ENCODE assay signal across 16 cellular contexts in the genomic region with DNA sequence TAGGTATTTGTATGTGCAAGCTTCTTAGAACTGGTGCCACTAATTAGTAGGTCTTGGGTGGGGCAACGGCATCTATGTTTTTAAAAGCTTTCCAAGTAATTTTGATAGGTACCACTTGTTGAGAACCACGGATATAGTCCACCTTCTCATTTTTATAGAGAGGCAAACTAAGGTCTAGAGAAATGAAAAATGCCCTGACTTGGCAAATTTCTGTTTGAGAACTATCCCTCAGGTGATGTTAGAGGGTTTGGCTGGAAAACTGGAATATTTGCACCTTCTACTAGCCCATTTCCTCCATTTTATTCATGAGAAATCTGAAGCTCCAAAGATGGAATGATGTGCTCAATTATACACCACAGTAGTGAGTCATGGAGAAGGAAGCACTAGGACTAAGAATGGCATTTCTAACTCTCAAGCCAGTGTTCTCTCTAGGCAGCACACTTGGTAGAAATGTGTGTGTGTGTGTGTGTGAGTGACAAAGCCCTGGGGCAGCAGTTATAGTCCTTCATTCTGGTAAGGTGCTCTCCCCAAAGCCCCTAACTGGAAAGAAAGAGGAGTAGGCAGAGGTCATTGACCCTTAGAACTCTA. TPM values are rescaled to one million over a fixed set of nuclear protein-coding genes. Genes with fewer than 3 reads are reported as not detected.
DNase-seq lines count a peak whose midpoint lies in the region; ATAC-seq and TF ChIP-seq lines count a peak whose summit lies in the region.
"Had no signal": no experiment of that assay in that cellular context is flagged by ENCODE, and none has a peak within 500 bp of the region (broad histone marks: within the 10 kb centered on the region; RNA-seq: fewer than 3 reads in every experiment).

No MANE protein-coding gene starts in this region.

- H2BK20ac ChIP-seq in IMR-90 (ENCODE audit: low read depth, low read length): no peak overlapping the region

- no peak overlapping the region for H3K18ac ChIP-seq in IMR-90 (ENCODE audit: low read depth, low read length)

- H3K4me1 Mint-ChIP-seq in CD4-positive, alpha-beta memory T cell: peaks cover 12 to 22% (median 18%) of the 10 kb centered on the region in 4 donors
- peaks cover 53% of the 10 kb centered on the region for H3K4me1 Mint-ChIP-seq in dendritic cell treated with granulocyte-macrophage colony-stimulating factor and Interleukin-4, amounts not matched to agents 40 ng/mL and 50 ng/mL, for 4 days (ENCODE audit: low read depth)
- peaks cover 33% of the 10 kb centered on the region for H3K4me1 Mint-ChIP-seq in nephron
- H3K4me1 Mint-ChIP-seq in stimulated activated naive B cell treated with anti-CD40 and anti-IgM and Interleukin-4, amounts not matched to agents 10 μg/mL and 1 μg/mL and 100 μg/mL, for 72 hours: peaks cover 15 to 21% of the 10 kb centered on the region in 2 donors

- peaks cover 15% of the 10 kb centered on the region for H3K4me1 ChIP-seq in CD4-positive, alpha-beta memory T cell (ENCODE audit: insufficient read depth, low read length)
- peaks cover 3% of the 10 kb centered on the region for H3K4me1 ChIP-seq in IMR-90 (ENCODE audit: control insufficient read depth, insufficient read depth, low read length)

- H4K20me1 ChIP-seq in IMR-90 (ENCODE audit: insufficient read depth, low read length): no peaks in the 10 kb centered on the region

- H2BK15ac ChIP-seq in IMR-90 (ENCODE audit: low read depth, low read length): no peak overlapping the region

- H3K4me2 ChIP-seq in IMR-90 (ENCODE audit: low read depth, low read length): no peak overlapping the region

- TF ChIP-seq POLR2A in IMR-90 (IDR thresholded peaks at IDR 0.05; ENCODE audit: low read depth, low read length): no peak

- peaks cover 3% of the 10 kb centered on the region; the same call in 1 of the 2 replicates for H3K9me1 ChIP-seq in IMR-90 (ENCODE audit: insufficient read depth, low read length)

- H2AK9ac ChIP-seq in IMR-90 (replicated peaks; ENCODE audit: low read depth, low read length, poor library complexity): peak overlapping the region; percentile 79

- no peak for TF ChIP-seq RAD21 in IMR-90 (IDR thresholded peaks at IDR 0.05; ENCODE audit: low read length)

- H3K4me3 ChIP-seq in CD4-positive, alpha-beta memory T cell (ENCODE audit: low read length in 2 of 2): no peak overlapping the region
- no peak overlapping the region for H3K4me3 ChIP-seq in IMR-90 (ENCODE audit: insufficient read depth, low read depth, low read length)
- H3K4me3 ChIP-seq: cardiac muscle cell, Peyer's patch, vagina had no signal

- peak overlapping the region; percentile 56 for H2AFZ ChIP-seq in IMR-90 (replicated peaks; ENCODE audit: low read length, poor library complexity)

- H3K36me3 ChIP-seq in CD4-positive, alpha-beta memory T cell (ENCODE audit: insufficient read depth, low read length): no peaks in the 10 kb centered on the region
- no peaks in the 10 kb centered on the region for H3K36me3 ChIP-seq in IMR-90 (ENCODE audit: control insufficient read depth, insufficient read depth, low read length)
- H3K36me3 ChIP-seq: cardiac muscle cell, Peyer's patch had no signal

- H3K27ac Mint-ChIP-seq in CD4-positive, alpha-beta memory T cell: peak overlapping the region in 4 of 7 donors; percentile 18 to 78 (median 55)
- peak overlapping the region; percentile 90 for H3K27ac Mint-ChIP-seq in dendritic cell treated with granulocyte-macrophage colony-stimulating factor and Interleukin-4, amounts not matched to agents 40 ng/mL and 50 ng/mL, for 4 days
- no peak overlapping the region for H3K27ac Mint-ChIP-seq in nephron
- no peak overlapping the region for H3K27ac Mint-ChIP-seq in stimulated activated naive B cell treated with anti-CD40 and anti-IgM and Interleukin-4, amounts not matched to agents 10 μg/mL and 1 μg/mL and 100 μg/mL, for 72 hours
- H3K27ac Mint-ChIP-seq: activated CD8-positive, alpha-beta memory T cell treated with anti-CD3 and anti-CD28 coated beads, Interleukin-2, amount 10 ng/mL, durations not matched to agents 7 days and 5 days had no signal

- POLR2A ChIA-PET in CD4-positive, alpha-beta memory T cell (lab: Charles Lee; ENCODE audit: partially characterized antibody): interaction anchor here (1.3 kb wide), 1 partner anchor 62 kb away, joined by 3 read pairs; a partner anchor contains a TSS
- POLR2A ChIA-PET in IMR-90 (lab: Charles Lee; ENCODE audit: unreplicated experiment): interaction anchor here (0.7 kb wide), 1 partner anchor 23 kb away, joined by 3 read pairs; no protein-coding TSS in a partner anchor

- no peak overlapping the region for H3K23ac ChIP-seq in IMR-90 (ENCODE audit: low read depth, low read length)

- intact Hi-C loops in CD4-positive, alpha-beta memory T cell (cut with micrococcal nuclease): loop anchor here (5.0 kb wide), 1 partner anchor 109 kb away; a partner anchor contains a TSS
- intact Hi-C loops in IMR-90 (cut with micrococcal nuclease): no loop called here
- intact Hi-C loops in dendritic cell treated with granulocyte-macrophage colony-stimulating factor and Interleukin-4, amounts not matched to agents 40 ng/mL and 50 ng/mL, for 4 days (cut with micrococcal nuclease): no loop called here

- H3K36me3 Mint-ChIP-seq in CD4-positive, alpha-beta memory T cell: no peaks in the 10 kb centered on the region
- peaks cover 23% of the 10 kb centered on the region for H3K36me3 Mint-ChIP-seq in dendritic cell treated with granulocyte-macrophage colony-stimulating factor and Interleukin-4, amounts not matched to agents 40 ng/mL and 50 ng/mL, for 4 days (ENCODE audit: low read depth)
- no peaks in the 10 kb centered on the region for H3K36me3 Mint-ChIP-seq in nephron (ENCODE audit: low read depth)
- H3K36me3 Mint-ChIP-seq in stimulated activated naive B cell treated with anti-CD40 and anti-IgM and Interleukin-4, amounts not matched to agents 10 μg/mL and 1 μg/mL and 100 μg/mL, for 72 hours: no peaks in the 10 kb centered on the region
- H3K36me3 Mint-ChIP-seq: activated CD8-positive, alpha-beta memory T cell treated with anti-CD3 and anti-CD28 coated beads, Interleukin-2, amount 10 ng/mL, durations not matched to agents 7 days and 5 days had no signal

- no peaks in the 10 kb centered on the region for H3K9me3 Mint-ChIP-seq in CD4-positive, alpha-beta memory T cell
- no peaks in the 10 kb centered on the region for H3K9me3 Mint-ChIP-seq in dendritic cell treated with granulocyte-macrophage colony-stimulating factor and Interleukin-4, amounts not matched to agents 40 ng/mL and 50 ng/mL, for 4 days
- H3K9me3 Mint-ChIP-seq in nephron: no peaks in the 10 kb centered on the region
- H3K9me3 Mint-ChIP-seq in stimulated activated naive B cell treated with anti-CD40 and anti-IgM and Interleukin-4, amounts not matched to agents 10 μg/mL and 1 μg/mL and 100 μg/mL, for 72 hours: no peaks in the 10 kb centered on the region
- H3K9me3 Mint-ChIP-seq: effector memory CD8-positive, alpha-beta T cell had no signal

- H4K5ac ChIP-seq in IMR-90 (ENCODE audit: low read depth, low read length): no peak overlapping the region

- H3K79me1 ChIP-seq in IMR-90 (ENCODE audit: low read depth in 1 of 2, low read length in 2 of 2): no peaks in the 10 kb centered on the region

- no peak overlapping the region for H2BK120ac ChIP-seq in IMR-90 (ENCODE audit: low read depth, low read length)

- no peak overlapping the region for H2BK5ac ChIP-seq in IMR-90 (ENCODE audit: low read depth, low read length, poor library complexity, severe bottlenecking)

- H2AK5ac ChIP-seq in IMR-90 (ENCODE audit: low read depth, low read length): no peak overlapping the region

- DNase-seq in CD4-positive, alpha-beta memory T cell: no peak
- DNase-seq in IMR-90: peak; percentile 57
- DNase-seq in stimulated activated naive CD4-positive, alpha-beta T cell (lab: John Stamatoyannopoulos, UW): no peak
- DNase-seq in stimulated activated naive B cell treated with anti-CD40 and anti-IgM and Interleukin-4, amounts not matched to agents 10 μg/mL and 1 μg/mL and 100 μg/mL, for 72 hours: no peak
- DNase-seq: activated CD8-positive, alpha-beta memory T cell treated with anti-CD3 and anti-CD28 coated beads, Interleukin-2, amount 10 ng/mL, durations not matched to agents 7 days and 5 days; activated gamma-delta T cell treated with Interleukin-2 at 50 U/mL for 16 hours; effector memory CD8-positive, alpha-beta T cell; NCI-H187; NCI-H526; Peyer's patch; stimulated activated CD4-positive, alpha-beta T cell treated with anti-CD3 and anti-CD28 coated beads, Interleukin-12 subunit alpha, Interleukin-12 subunit beta, amount 100 ng/mL, for 4 hours had no signal

- no peak overlapping the region for H3K4ac ChIP-seq in IMR-90 (ENCODE audit: low read depth, low read length)

- peak; percentile 34 for ATAC-seq in IMR-90 (ENCODE audit: low read depth)
- no peak for ATAC-seq in GM19035 (IDR thresholded peaks at IDR 0.05; ENCODE audit: unreplicated experiment)
- ATAC-seq in stimulated activated naive B cell treated with anti-CD40 and anti-IgM and Interleukin-4, amounts not matched to agents 10 μg/mL and 1 μg/mL and 100 μg/mL, for 72 hours (replicated peaks): no peak
- ATAC-seq: activated CD8-positive, alpha-beta memory T cell treated with anti-CD3 and anti-CD28 coated beads, Interleukin-2, amount 10 ng/mL, durations not matched to agents 7 days and 5 days; effector memory CD8-positive, alpha-beta T cell had no signal

- H3K27me3 Mint-ChIP-seq in CD4-positive, alpha-beta memory T cell: no peaks in the 10 kb centered on the region
- H3K27me3 Mint-ChIP-seq in dendritic cell treated with granulocyte-macrophage colony-stimulating factor and Interleukin-4, amounts not matched to agents 40 ng/mL and 50 ng/mL, for 4 days: peaks cover 6% of the 10 kb centered on the region
- peaks cover 23% of the 10 kb centered on the region for H3K27me3 Mint-ChIP-seq in nephron (ENCODE audit: low read depth)
- peaks cover 17 to 20% of the 10 kb centered on the region in 2 donors for H3K27me3 Mint-ChIP-seq in stimulated activated naive B cell treated with anti-CD40 and anti-IgM and Interleukin-4, amounts not matched to agents 10 μg/mL and 1 μg/mL and 100 μg/mL, for 72 hours
- H3K27me3 Mint-ChIP-seq: effector memory CD8-positive, alpha-beta T cell had no signal

- no CpG with 5 or more reads among the region's 2 CpGs for WGBS in IMR-90 (ENCODE audit: extremely low coverage in 2 of 2, insufficient read length in 1 of 2), 2 experiments

- H4K8ac ChIP-seq in IMR-90 (ENCODE audit: low read depth in 2 of 2, low read length in 2 of 2): no peak overlapping the region

- H3K27me3 ChIP-seq in CD4-positive, alpha-beta memory T cell (ENCODE audit: insufficient read depth, low read length): no peaks in the 10 kb centered on the region
- peaks cover 4% of the 10 kb centered on the region; the same call in 1 of the 2 replicates for H3K27me3 ChIP-seq in IMR-90 (ENCODE audit: control insufficient read depth, insufficient read depth, low read length)
- H3K27me3 ChIP-seq: Peyer's patch, vagina had no signal

- dilution Hi-C loops in IMR-90 (cut with HindIII; ENCODE audit: low sequenced_read_pairs, unreplicated experiment): no loop called here

- no peak for TF ChIP-seq CTCF in IMR-90 (conservative IDR thresholded peaks at IDR 0.05; ENCODE audit: low read depth, low read length)
- TF ChIP-seq CTCF in nephron (IDR thresholded peaks at IDR 0.05; ENCODE audit: unreplicated experiment in 3 of 3): no peak

- no peak overlapping the region for H4K91ac ChIP-seq in IMR-90 (ENCODE audit: insufficient read depth, low read depth, low read length)

- no peak overlapping the region for H3K56ac ChIP-seq in IMR-90 (ENCODE audit: extremely low read depth, insufficient read depth, low read length)

- BruUV-seq in IMR-90 (replicated peaks; lab: Mats Ljungman, UMichigan): no TSS peak

- CTCF ChIA-PET in CD4-positive, alpha-beta memory T cell (lab: Charles Lee; ENCODE audit: partially characterized antibody): interaction anchor here (1.0 to 1.5 kb wide), 2 partner anchors 24 to 34 kb away, joined by 4 to 5 read pairs; no protein-coding TSS in a partner anchor
- CTCF ChIA-PET in IMR-90 (lab: Yijun Ruan, JAX): no interaction called here

- no peak overlapping the region for H3K14ac ChIP-seq in IMR-90 (replicated peaks; ENCODE audit: low read depth, low read length)

- no peak overlapping the region for H3K9ac ChIP-seq in IMR-90 (ENCODE audit: low read depth, low read length)

- in situ Hi-C loops in IMR-90 (cut with MboI; ENCODE audit: low sequenced_read_pairs): no loop called here

- H3K9me3 ChIP-seq in CD4-positive, alpha-beta memory T cell (ENCODE audit: control insufficient read depth in 1 of 2, low read length in 2 of 2): no peaks in the 10 kb centered on the region
- H3K9me3 ChIP-seq in IMR-90 (ENCODE audit: control insufficient read depth, insufficient read depth, low read length): no peaks in the 10 kb centered on the region
- H3K9me3 ChIP-seq: Peyer's patch, vagina had no signal

- H3K4me3 Mint-ChIP-seq in CD4-positive, alpha-beta memory T cell: peak overlapping the region in 1 of 8 donors; percentile 30
- no peak overlapping the region for H3K4me3 Mint-ChIP-seq in dendritic cell treated with granulocyte-macrophage colony-stimulating factor and Interleukin-4, amounts not matched to agents 40 ng/mL and 50 ng/mL, for 4 days
- peak overlapping the region; percentile 27 to 75 (median 61) for H3K4me3 Mint-ChIP-seq in nephron
- no peak overlapping the region for H3K4me3 Mint-ChIP-seq in stimulated activated naive B cell treated with anti-CD40 and anti-IgM and Interleukin-4, amounts not matched to agents 10 μg/mL and 1 μg/mL and 100 μg/mL, for 72 hours
- H3K4me3 Mint-ChIP-seq: activated CD8-positive, alpha-beta memory T cell treated with anti-CD3 and anti-CD28 coated beads, Interleukin-2, amount 10 ng/mL, durations not matched to agents 7 days and 5 days had no signal

- H3K27ac ChIP-seq in CD4-positive, alpha-beta memory T cell (ENCODE audit: low read depth, low read length): no peak overlapping the region
- H3K27ac ChIP-seq in IMR-90 (ENCODE audit: insufficient read depth, low read length): no peak overlapping the region
- H3K27ac ChIP-seq: cardiac muscle cell, Peyer's patch, vagina had no signal

RNA-seq across cellular contexts. Expression of a gene that starts 1.8 kb away (rescaled TPM):
- total RNA-seq in CD4-positive, alpha-beta memory T cell: 1 to 10 TPM; 2.5 to 4.0 TPM
- under 1 TPM; 0.76 to 0.88 TPM for polyA plus RNA-seq in CD4-positive, alpha-beta memory T cell
- 0.28 and 0.36 TPM in 2 replicates for total RNA-seq in IMR-90 (2012; rRNA removed)
- 0.30 and 0.31 TPM in 2 replicates for polyA plus RNA-seq in IMR-90 (2012; rRNA removed)
- 0.41 and 0.45 TPM in 2 replicates for polyA plus RNA-seq in IMR-90 (2012; cell fraction: cytosol; rRNA removed)
- polyA plus RNA-seq in IMR-90 (2012; cell fraction: nucleus; rRNA removed; ENCODE audit: low replicate concordance): 0.29 and 0.30 TPM in 2 replicates

RNA-seq across cellular contexts. Expression of a gene that starts 29.3 kb away (rescaled TPM):
- 1 to 10 TPM; 5.3 to 8.0 TPM for total RNA-seq in CD4-positive, alpha-beta memory T cell
- 1 to 10 TPM; 4.6 to 5.8 TPM for polyA plus RNA-seq in CD4-positive, alpha-beta memory T cell
- not detected in 2 replicates for total RNA-seq in IMR-90 (2012; rRNA removed)
- not detected in 2 replicates for polyA plus RNA-seq in IMR-90 (2012; rRNA removed)
- polyA plus RNA-seq in IMR-90 (2012; cell fraction: cytosol; rRNA removed): not detected in 2 replicates
- polyA plus RNA-seq in IMR-90 (2012; cell fraction: nucleus; rRNA removed; ENCODE audit: low replicate concordance): not detected in 2 replicates
- total RNA-seq: Peyer's patch, vagina had no signal

Comparison
In these comparisons a context has a peak if more than half of its experiments do, and no peak if none do; other contexts are left out.
1. H3K27ac Mint-ChIP-seq: peak in CD4-positive, alpha-beta memory T cell (4 of 7) and dendritic cell treated with granulocyte-macrophage colony-stimulating factor and Interleukin-4, amounts not matched to agents 40 ng/mL and 50 ng/mL, for 4 days (single experiment); none in nephron (0 of 3) and stimulated activated naive B cell treated with anti-CD40 and anti-IgM and Interleukin-4, amounts not matched to agents 10 μg/mL and 1 μg/mL and 100 μg/mL, for 72 hours (single experiment).
2. H3K4me3 Mint-ChIP-seq: peak in nephron (3 of 3); none in dendritic cell treated with granulocyte-macrophage colony-stimulating factor and Interleukin-4, amounts not matched to agents 40 ng/mL and 50 ng/mL, for 4 days (single experiment) and stimulated activated naive B cell treated with anti-CD40 and anti-IgM and Interleukin-4, amounts not matched to agents 10 μg/mL and 1 μg/mL and 100 μg/mL, for 72 hours (0 of 2).